Comparison of ENCODE assay signal across 8 cellular contexts in the genomic region with DNA sequence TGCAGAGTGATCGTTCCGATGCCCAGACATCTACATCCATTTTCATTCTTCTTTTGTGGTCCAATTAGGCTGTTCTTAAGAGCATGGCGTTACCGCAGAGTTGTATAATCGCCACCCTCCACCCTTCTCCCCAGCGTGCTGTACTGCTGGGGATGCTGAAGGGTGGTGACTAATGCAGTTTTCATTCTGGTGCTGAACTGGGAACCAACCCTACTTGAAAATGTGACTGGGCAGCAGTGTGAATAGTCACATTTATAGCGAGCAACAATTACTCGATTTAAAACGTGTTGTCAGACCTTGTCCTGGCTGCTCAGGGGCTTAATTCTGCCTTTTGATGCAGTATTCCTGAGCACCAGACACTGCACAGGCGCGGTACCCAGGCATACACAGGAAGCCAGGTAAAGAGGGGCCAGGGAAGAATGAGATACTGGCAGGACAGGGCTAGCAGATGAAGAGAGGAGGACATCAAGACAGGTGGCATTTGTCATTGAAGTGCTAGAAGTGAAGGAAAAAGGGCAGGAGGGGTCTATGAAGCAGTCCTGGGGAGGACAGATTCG. TPM values are rescaled to one million over a fixed set of nuclear protein-coding genes. Genes with fewer than 3 reads are reported as not detected.
DNase-seq lines count a peak whose midpoint lies in the region; ATAC-seq, FAIRE-seq and TF ChIP-seq lines count a peak whose summit lies in the region.

No MANE protein-coding gene starts in this region.

- peaks cover 0 to 24% (median 5%) of the 10 kb centered on the region in 3 donors for H3K36me3 Mint-ChIP-seq in naive thymus-derived CD8-positive, alpha-beta T cell

- peak; percentile 69 for DNase-seq in ACHN
- no peak for DNase-seq in SK-N-MC (ENCODE audit: low read depth, low spot score)
- DNase-seq in naive thymus-derived CD8-positive, alpha-beta T cell: no peak
- DNase-seq in GM12892 (ENCODE audit: insufficient read length): no peak
- DNase-seq in UCSD-AML1 (lab: John Stamatoyannopoulos, UW; ENCODE audit: unreplicated experiment): no peak

- peaks cover 15% of the 10 kb centered on the region for H3K36me3 ChIP-seq in SK-N-MC (ENCODE audit: insufficient read depth, low read length)

- H3K9ac ChIP-seq in SK-N-MC (ENCODE audit: insufficient read length): peak overlapping the region; percentile 11

- peaks cover 24 to 44% (median 39%) of the 10 kb centered on the region in 4 donors for H3K4me1 Mint-ChIP-seq in naive thymus-derived CD8-positive, alpha-beta T cell

- H3K27me3 Mint-ChIP-seq in naive thymus-derived CD8-positive, alpha-beta T cell: no peaks in the 10 kb centered on the region

- peak overlapping the region; percentile 98 for H3K4me3 ChIP-seq in SK-N-MC

- H3K4me3 Mint-ChIP-seq in naive thymus-derived CD8-positive, alpha-beta T cell: peak overlapping the region; percentile 89 to 96 (median 94)

- peak; percentile 12 for ATAC-seq in GM18508 (IDR thresholded peaks at IDR 0.05; ENCODE audit: insufficient read depth, unreplicated experiment)
- ATAC-seq in HG03135 (IDR thresholded peaks at IDR 0.05; ENCODE audit: unreplicated experiment): peak; percentile 7
- peak; percentile 72 for ATAC-seq in esophagus mucosa
- peak in 1 of 2 donors; percentile 59 for ATAC-seq in naive thymus-derived CD8-positive, alpha-beta T cell

- peak overlapping the region; percentile 94 to 100 (median 98) for H3K27ac Mint-ChIP-seq in naive thymus-derived CD8-positive, alpha-beta T cell

- no peak for FAIRE-seq in GM12892 (lab: Jason Lieb, UNC)

- no peak for TF ChIP-seq POLR2A in GM12892 (IDR thresholded peaks at IDR 0.05; ENCODE audit: low read depth, low read length)

- no peaks in the 10 kb centered on the region for H3K9me3 ChIP-seq in SK-N-MC (ENCODE audit: low read depth, low read length)

- no peak overlapping the region for H3K27ac ChIP-seq in SK-N-MC

- no peaks in the 10 kb centered on the region for H3K9me3 Mint-ChIP-seq in naive thymus-derived CD8-positive, alpha-beta T cell

- POLR2A ChIA-PET in naive thymus-derived CD8-positive, alpha-beta T cell (lab: Charles Lee): interaction anchor here (0.8 to 1.4 kb wide), 9 partner anchors 12 to 341 kb away, joined by 3 to 14 read pairs (median 5); a partner anchor contains a TSS

- in situ Hi-C loops in ACHN (cut with HindIII; ENCODE audit: low pct_ligation_motif_present, low pct_unique_long_range_greater_than_20kb, low sequenced_read_pairs): no loop called here

RNA-seq across cellular contexts. Expression of a gene that starts 0.7 kb away (rescaled TPM):
- total RNA-seq in esophagus mucosa: 15.4 TPM
- 10 to 100 TPM; 39.1 to 42.2 TPM for total RNA-seq in naive thymus-derived CD8-positive, alpha-beta T cell
- 10 to 100 TPM; 36.7 to 57.7 (median 41.4) TPM for polyA plus RNA-seq in naive thymus-derived CD8-positive, alpha-beta T cell
- polyA plus RNA-seq in GM12892 (2012; ENCODE audit: missing spikeins): 24.7 TPM

RNA-seq across cellular contexts. Expression of a gene that starts 23.6 kb away (rescaled TPM):
- 0.12 TPM for total RNA-seq in esophagus mucosa
- 1 to 10 TPM in 1 of 2 experiments, under 1 TPM in 1; 0.77 to 1.1 TPM for total RNA-seq in naive thymus-derived CD8-positive, alpha-beta T cell
- polyA plus RNA-seq in naive thymus-derived CD8-positive, alpha-beta T cell: under 1 TPM in 1 of 3 donors, not detected in 2; 0.45 TPM
- 0.38 TPM for polyA plus RNA-seq in GM12892 (2012; ENCODE audit: missing spikeins)
